In the genomic region with DNA sequence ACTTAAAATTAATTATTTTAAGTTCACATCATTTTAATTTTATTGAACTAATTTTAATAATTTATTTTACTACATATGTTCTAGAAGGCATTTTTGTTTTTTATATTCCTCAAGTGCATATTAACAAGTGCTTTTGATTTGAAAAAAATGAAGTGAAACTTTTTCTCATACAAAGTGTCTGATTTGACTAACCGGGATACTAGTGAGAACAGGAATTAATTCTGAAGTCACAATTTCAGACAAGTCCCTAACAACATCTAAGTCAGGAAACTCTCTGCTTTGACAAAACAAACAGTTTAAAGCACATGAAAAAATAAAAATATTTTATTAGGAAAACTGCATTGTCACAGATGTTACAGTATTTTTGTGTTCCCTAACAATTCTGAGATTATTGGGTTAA, we compare ENCODE assay signal across 21 cellular contexts.
"Had no signal": no experiment of that assay in that cellular context is flagged by ENCODE, and none has a peak within 500 bp of the region (broad histone marks: within the 10 kb centered on the region; RNA-seq: fewer than 3 reads in every experiment).

No MANE protein-coding gene starts in this region.

- H3K27ac ChIP-seq: brain microvascular endothelial cell, dorsolateral prefrontal cortex, esophagus squamous epithelium, heart right ventricle, left ventricle myocardium inferior, ovary, vagina had no signal

- H3K4me3 ChIP-seq: heart right ventricle, left ventricle myocardium inferior, ovary, smooth muscle cell, vagina had no signal

- H3K36me3 Mint-ChIP-seq: activated naive CD4-positive, alpha-beta T cell treated with anti-CD3 and anti-CD28 coated beads, Interleukin-2, amount 50 U/mL, for 72 hours had no signal

- H3K9me3 Mint-ChIP-seq: activated naive CD4-positive, alpha-beta T cell treated with anti-CD3 and anti-CD28 coated beads, Interleukin-2, amount 50 U/mL, for 72 hours; activated T-cell treated with anti-CD3 and anti-CD28 coated beads, Interleukin-2, amount 50 U/mL, for 24 hours had no signal

- H3K27me3 ChIP-seq: brain microvascular endothelial cell, dorsolateral prefrontal cortex, esophagus squamous epithelium, heart right ventricle, ovary, tibial nerve, vagina had no signal

- H3K4me3 Mint-ChIP-seq: activated CD8-positive, alpha-beta memory T cell treated with anti-CD3 and anti-CD28 coated beads, Interleukin-2, amount 10 ng/mL, durations not matched to agents 7 days and 5 days; activated T-cell treated with anti-CD3 and anti-CD28 coated beads, Interleukin-2, amount 50 U/mL, for 24 hours; nephron progenitor cell had no signal

- H3K9me3 ChIP-seq: esophagus squamous epithelium, ovary, vagina had no signal

- ATAC-seq: activated CD8-positive, alpha-beta memory T cell treated with anti-CD3 and anti-CD28 coated beads, Interleukin-2, amount 10 ng/mL, durations not matched to agents 7 days and 5 days; activated naive CD4-positive, alpha-beta T cell treated with anti-CD3 and anti-CD28 coated beads, Interleukin-2, amount 50 U/mL, for 72 hours; heart right ventricle had no signal

- DNase-seq: activated CD4-positive, alpha-beta T cell treated with anti-CD3 and anti-CD28 coated beads for 1 hour; activated CD4-positive, alpha-beta T cell treated with anti-CD3 and anti-CD28 coated beads, Interleukin-2, amount 50 U/mL, for 48 hours; activated CD8-positive, alpha-beta memory T cell treated with anti-CD3 and anti-CD28 coated beads, Interleukin-2, amount 10 ng/mL, durations not matched to agents 7 days and 5 days; activated effector memory CD4-positive, alpha-beta T cell treated with anti-CD3 and anti-CD28 coated beads, Interleukin-2, amount 50 U/mL, for 16 hours; activated T-cell treated with anti-CD3 and anti-CD28 coated beads, Interleukin-2, amount 50 U/mL, for 24 hours; amygdala; brain microvascular endothelial cell; dorsolateral prefrontal cortex; esophagus squamous epithelium; foreskin melanocyte; heart right ventricle; islet precursor cell; left ventricle myocardium inferior; mesenchymal stem cell; nephron progenitor cell; ovary; T1000 had no signal

- H3K4me2 ChIP-seq: smooth muscle cell had no signal

- H3K36me3 ChIP-seq: brain microvascular endothelial cell, esophagus squamous epithelium, heart right ventricle, left ventricle myocardium inferior, ovary, tibial nerve, vagina had no signal

- H3K27ac Mint-ChIP-seq: activated CD8-positive, alpha-beta memory T cell treated with anti-CD3 and anti-CD28 coated beads, Interleukin-2, amount 10 ng/mL, durations not matched to agents 7 days and 5 days; activated naive CD4-positive, alpha-beta T cell treated with anti-CD3 and anti-CD28 coated beads, Interleukin-2, amount 50 U/mL, for 72 hours; activated T-cell treated with anti-CD3 and anti-CD28 coated beads, Interleukin-2, amount 50 U/mL, for 24 hours; nephron progenitor cell had no signal
